Comparison of ENCODE assay signal across 22 cellular contexts in the genomic region with DNA sequence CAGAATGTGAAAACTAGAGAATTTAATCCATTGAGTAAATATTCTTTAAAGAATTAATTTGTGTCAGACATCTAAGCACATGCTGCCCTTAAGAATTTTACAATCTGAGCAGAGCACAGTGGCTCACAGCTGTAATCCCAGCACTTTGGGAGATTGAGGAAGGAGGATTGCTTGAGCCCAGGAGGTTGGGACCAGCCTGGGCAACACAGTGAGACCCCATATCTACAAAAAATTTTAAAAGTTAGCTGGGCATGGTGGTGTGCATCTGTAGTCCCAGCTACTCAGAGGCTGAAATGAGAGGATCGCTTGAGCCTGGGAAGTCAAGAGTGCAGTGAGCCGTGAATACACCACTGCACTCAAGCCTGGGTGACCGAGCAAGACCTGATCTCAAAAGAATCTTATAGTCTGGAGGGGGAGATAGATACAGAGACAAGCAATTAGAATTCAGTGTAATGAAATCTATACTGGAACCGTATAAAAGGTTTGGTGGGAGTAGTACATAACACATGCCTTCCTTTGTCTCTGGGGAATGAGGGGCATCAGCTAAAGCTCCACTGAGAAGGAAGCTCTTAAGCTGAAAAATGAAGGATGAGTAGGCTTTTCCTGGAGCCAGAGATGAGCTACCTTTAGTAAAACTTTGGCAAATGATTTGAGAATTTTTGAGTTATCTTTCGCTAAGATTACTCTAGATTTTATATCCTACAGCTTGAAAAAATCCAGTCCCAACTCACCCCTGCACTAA. TPM values are rescaled to one million over a fixed set of nuclear protein-coding genes. Genes with fewer than 3 reads are reported as not detected.
DNase-seq lines count a peak whose midpoint lies in the region; ATAC-seq and TF ChIP-seq lines count a peak whose summit lies in the region.
"Had no signal": no experiment of that assay in that cellular context is flagged by ENCODE, and none has a peak within 500 bp of the region (broad histone marks: within the 10 kb centered on the region; RNA-seq: fewer than 3 reads in every experiment).

No MANE protein-coding gene starts in this region.

- no peaks in the 10 kb centered on the region for H3K36me3 ChIP-seq in SK-N-SH (replicated peaks in 1 of 2; ENCODE audit: control insufficient read depth in 1 of 2, insufficient read depth in 2 of 2, low read length in 1 of 2)
- H3K36me3 ChIP-seq in heart left ventricle: peaks cover 0 to 3% (median 0%) of the 10 kb centered on the region in 9 donors
- H3K36me3 ChIP-seq: BLaER1, brain microvascular endothelial cell, upper lobe of left lung, WERI-Rb-1 had no signal

- ATAC-seq in SK-N-SH treated with all-trans-retinoic acid at 6 μM for 48 hours (peak; percentile 40), heart left ventricle (no peak), HG03135 (IDR thresholded peaks at IDR 0.05; ENCODE audit: unreplicated experiment) (no peak)
- ATAC-seq: A549 had no signal

- peak overlapping the region; percentile 41 for H3K27ac Mint-ChIP-seq in dendritic cell treated with granulocyte-macrophage colony-stimulating factor and Interleukin-4, amounts not matched to agents 40 ng/mL and 50 ng/mL, for 4 days
- peak overlapping the region; percentile 59 for H3K27ac Mint-ChIP-seq in progenitor cell of endocrine pancreas
- H3K27ac Mint-ChIP-seq: activated T-helper 2 cell treated with anti-CD3 and anti-CD28 coated beads, Interferon-gamma antibody, Interleukin-2, Interleukin-4, amounts not matched to agents 10 μg/mL and 5 μg/mL and 100 μg/mL, durations not matched to agents 14 hours and 24 hours and 36 hours had no signal

- WGBS in SK-N-SH (ENCODE audit: low lambda C conversion rate): 83% methylated on average over 5 of the region's 5 CpGs
- WGBS in heart left ventricle, 4 donors: 81 to 86% (median 85%) methylated on average over 5 of the region's 5 CpGs

- TF ChIP-seq CTCF in SK-N-SH (IDR thresholded peaks at IDR 0.05) (no peak), progenitor cell of endocrine pancreas (IDR thresholded peaks at IDR 0.05; ENCODE audit: unreplicated experiment) (no peak), heart left ventricle (IDR thresholded peaks at IDR 0.05) (no peak)

- H3K9me2 ChIP-seq in SK-N-SH: no peaks in the 10 kb centered on the region

- H3K79me2 ChIP-seq in SK-N-SH (ENCODE audit: insufficient read depth): peaks cover 98% of the 10 kb centered on the region

- H3K4me3 ChIP-seq in SK-N-SH (ENCODE audit: low read depth in 2 of 2, low read length in 1 of 2) (no peak overlapping the region), heart left ventricle (no peak overlapping the region)
- H3K4me3 ChIP-seq: A549, BLaER1, upper lobe of left lung had no signal

- peaks cover 10% of the 10 kb centered on the region for H3F3A ChIP-seq in SK-N-SH (replicated peaks; ENCODE audit: insufficient read depth)

- peaks cover 6% of the 10 kb centered on the region for H3K36me3 Mint-ChIP-seq in dendritic cell treated with granulocyte-macrophage colony-stimulating factor and Interleukin-4, amounts not matched to agents 40 ng/mL and 50 ng/mL, for 4 days (ENCODE audit: low read depth)
- H3K36me3 Mint-ChIP-seq in progenitor cell of endocrine pancreas (ENCODE audit: insufficient read depth): peaks cover 2% of the 10 kb centered on the region

- no peak overlapping the region for H3K4me3 Mint-ChIP-seq in dendritic cell treated with granulocyte-macrophage colony-stimulating factor and Interleukin-4, amounts not matched to agents 40 ng/mL and 50 ng/mL, for 4 days
- no peak overlapping the region for H3K4me3 Mint-ChIP-seq in progenitor cell of endocrine pancreas (ENCODE audit: low read depth)

- POLR2A ChIA-PET in SK-N-SH (lab: Yijun Ruan, JAX): no interaction called here

- intact Hi-C loops in dendritic cell treated with granulocyte-macrophage colony-stimulating factor and Interleukin-4, amounts not matched to agents 40 ng/mL and 50 ng/mL, for 4 days (cut with micrococcal nuclease): no loop called here
- intact Hi-C loops in heart left ventricle (cut with DNase I): no loop called here

- CTCF ChIA-PET in SK-N-SH (lab: Yijun Ruan, JAX): interaction anchor here (2.2 kb wide), 1 partner anchor 100 kb away, joined by 8 read pairs; no protein-coding TSS in a partner anchor

- no peaks in the 10 kb centered on the region for H3K9me3 Mint-ChIP-seq in dendritic cell treated with granulocyte-macrophage colony-stimulating factor and Interleukin-4, amounts not matched to agents 40 ng/mL and 50 ng/mL, for 4 days
- no peaks in the 10 kb centered on the region for H3K9me3 Mint-ChIP-seq in progenitor cell of endocrine pancreas (ENCODE audit: low read depth)
- H3K9me3 Mint-ChIP-seq: activated T-helper 2 cell treated with anti-CD3 and anti-CD28 coated beads, Interferon-gamma antibody, Interleukin-2, Interleukin-4, amounts not matched to agents 10 μg/mL and 5 μg/mL and 100 μg/mL, durations not matched to agents 14 hours and 24 hours and 36 hours had no signal

- H3K9ac ChIP-seq in SK-N-SH: no peak overlapping the region
- H3K9ac ChIP-seq: BLaER1, parathyroid adenoma had no signal

- H4K20me1 ChIP-seq in SK-N-SH (ENCODE audit: insufficient read depth): peaks cover 24% of the 10 kb centered on the region

- DNase-seq in SK-N-SH: no peak
- peak; percentile 16 for DNase-seq in LHCN-M2 (ENCODE audit: low read depth)
- no peak for DNase-seq in progenitor cell of endocrine pancreas (ENCODE audit: low spot score, unreplicated experiment)
- DNase-seq in heart left ventricle: no peak
- DNase-seq in LoVo (ENCODE audit: low spot score): no peak
- DNase-seq: brain microvascular endothelial cell; GDM1; Karpas-422; mammary epithelial cell; NCI-H1048; NCI-H187 treated with DMSO at 0.1 percent for 48 hours; NK-92 treated with Interleukin-12 subunit alpha and Interleukin-12 subunit beta, amount 100 ng/mL, for 24 hours; stimulated activated CD8-positive, alpha-beta memory T cell treated with anti-CD3 and anti-CD28 coated beads, Interleukin-4, amount 100 ng/mL, for 48 hours; upper lobe of left lung; WERI-Rb-1 had no signal

- H3K4me1 ChIP-seq in SK-N-SH (ENCODE audit: control insufficient read depth in 1 of 2, insufficient read depth in 2 of 2, low read depth in 1 of 2, low read length in 1 of 2) (peaks cover 0 to 24% of the 10 kb centered on the region in 2 experiments; a peak in 2 of 4 replicates), heart left ventricle (peaks cover 0 to 51% (median 24%) of the 10 kb centered on the region in 12 donors)

- H3K4me1 Mint-ChIP-seq in dendritic cell treated with granulocyte-macrophage colony-stimulating factor and Interleukin-4, amounts not matched to agents 40 ng/mL and 50 ng/mL, for 4 days (ENCODE audit: low read depth): peaks cover 18% of the 10 kb centered on the region
- H3K4me1 Mint-ChIP-seq in progenitor cell of endocrine pancreas (ENCODE audit: low read depth): peaks cover 20% of the 10 kb centered on the region

- no peaks in the 10 kb centered on the region for H3K9me3 ChIP-seq in SK-N-SH
- no peaks in the 10 kb centered on the region for H3K9me3 ChIP-seq in heart left ventricle
- H3K9me3 ChIP-seq: A549, BLaER1, upper lobe of left lung had no signal

- TF ChIP-seq POLR2A in heart left ventricle (IDR thresholded peaks at IDR 0.05): no peak

- TF ChIP-seq EP300 in SK-N-SH (IDR thresholded peaks at IDR 0.05; ENCODE audit: borderline replicate concordance in 1 of 2, low read depth in 1 of 2, low read length in 1 of 2): no peak

- H3K4me2 ChIP-seq in SK-N-SH: no peak overlapping the region
- H3K4me2 ChIP-seq: A549, BLaER1 had no signal

- H3K27ac ChIP-seq in SK-N-SH (ENCODE audit: low read depth in 2 of 2, low read length in 1 of 2): 0 out of 4 replicates have a peak overlapping the region, but pooled peaks of 1 of the 2 experiments have one; percentile 4
- no peak overlapping the region for H3K27ac ChIP-seq in heart left ventricle
- H3K27ac ChIP-seq: A549, BLaER1, brain microvascular endothelial cell, parathyroid adenoma, upper lobe of left lung, WERI-Rb-1 had no signal

- no peak for TF ChIP-seq RAD21 in SK-N-SH (IDR thresholded peaks at IDR 0.05; ENCODE audit: low read length)

- H2AFZ ChIP-seq in SK-N-SH (ENCODE audit: low read depth): no peak overlapping the region
- H2AFZ ChIP-seq: parathyroid adenoma had no signal

- H3K27me3 Mint-ChIP-seq in dendritic cell treated with granulocyte-macrophage colony-stimulating factor and Interleukin-4, amounts not matched to agents 40 ng/mL and 50 ng/mL, for 4 days: no peaks in the 10 kb centered on the region
- H3K27me3 Mint-ChIP-seq in progenitor cell of endocrine pancreas: no peaks in the 10 kb centered on the region

- H3K27me3 ChIP-seq in SK-N-SH (ENCODE audit: insufficient read depth) (no peaks in the 10 kb centered on the region), heart left ventricle (no peaks in the 10 kb centered on the region)
- H3K27me3 ChIP-seq: BLaER1, brain microvascular endothelial cell, upper lobe of left lung had no signal

TF ChIP-seq in SK-N-SH, 30 proteins besides CTCF, POLR2A, EP300 and RAD21 (continues in another document):
- TF ChIP-seq JUND (IDR thresholded peaks at IDR 0.05) (no peak), TAF1 (IDR thresholded peaks at IDR 0.05; ENCODE audit: borderline replicate concordance, low read depth, low read length) (no peak), EZH2phosphoT487 (IDR thresholded peaks at IDR 0.05; ENCODE audit: borderline replicate concordance, low read depth) (no peak), MEF2A (IDR thresholded peaks at IDR 0.05; ENCODE audit: borderline replicate concordance, low read depth) (no peak)
- TF ChIP-seq, protein P1, sequence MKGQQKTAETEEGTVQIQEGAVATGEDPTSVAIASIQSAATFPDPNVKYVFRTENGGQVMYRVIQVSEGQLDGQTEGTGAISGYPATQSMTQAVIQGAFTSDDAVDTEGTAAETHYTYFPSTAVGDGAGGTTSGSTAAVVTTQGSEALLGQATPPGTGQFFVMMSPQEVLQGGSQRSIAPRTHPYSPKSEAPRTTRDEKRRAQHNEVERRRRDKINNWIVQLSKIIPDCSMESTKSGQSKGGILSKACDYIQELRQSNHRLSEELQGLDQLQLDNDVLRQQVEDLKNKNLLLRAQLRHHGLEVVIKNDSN (IDR thresholded peaks at IDR 0.05; ENCODE audit: borderline replicate concordance, low read depth): no peak

RNA-seq across cellular contexts. Expression of a gene that starts 21.3 kb away (rescaled TPM):
- 8.7 and 11.1 TPM in 2 replicates for polyA plus RNA-seq in SK-N-SH (2012; rRNA removed)
- 13.5 and 16.8 TPM in 2 replicates for polyA plus RNA-seq in SK-N-SH (2012; cell fraction: cytosol; rRNA removed)
- 8.2 and 15.7 TPM in 2 replicates for polyA plus RNA-seq in SK-N-SH (2012; cell fraction: nucleus; rRNA removed)
- 47.2 and 47.3 TPM in 2 replicates for total RNA-seq in LHCN-M2 (2014; rRNA removed)
- 9.8 TPM for polyA plus RNA-seq in LHCN-M2 (2012)
- total RNA-seq in progenitor cell of endocrine pancreas: 119 and 127 TPM in 2 replicates
- 10 to 100 TPM; 24.7 to 45.6 (median 36.2) TPM for total RNA-seq in heart left ventricle
- polyA plus RNA-seq in heart left ventricle: 10 to 100 TPM in 1 of 2 donors, 1 to 10 TPM in 1; 4.9 to 12.6 TPM
